Comparison of ENCODE assay signal across 2 cellular contexts in the genomic region with DNA sequence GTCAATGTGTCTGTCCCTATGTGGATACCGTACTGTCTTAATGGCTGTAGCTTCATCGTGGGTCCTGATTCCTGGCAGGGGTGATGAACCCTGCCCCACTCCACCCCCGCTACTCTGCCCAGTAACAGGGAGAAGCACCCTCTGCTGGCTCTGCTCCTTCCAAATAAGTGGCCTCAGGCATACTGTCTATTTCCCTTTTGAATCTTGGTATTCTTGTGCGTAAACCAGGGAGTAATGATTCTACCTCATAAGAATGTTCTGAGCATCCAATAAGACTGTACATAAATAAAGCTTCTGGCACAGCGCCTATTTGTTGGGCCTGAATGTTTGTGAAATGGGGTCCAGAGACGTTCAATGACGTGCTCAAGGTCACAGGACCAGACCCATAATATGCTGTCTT.
A peak's percentile ranks its signal among the peaks of the same experiment; 100 is the strongest.
TF ChIP-seq lines count a peak whose summit lies in the region.

No MANE protein-coding gene starts in this region.

TF ChIP-seq in endothelial cell of umbilical vein, 7 proteins besides CTCF, POLR2A, EP300 and RAD21:
- TF ChIP-seq FOS (IDR thresholded peaks at IDR 0.05; ENCODE audit: borderline replicate concordance, insufficient read depth, low read length) (no peak), POLR2AphosphoS5 (IDR thresholded peaks at IDR 0.05; ENCODE audit: insufficient read depth, low read depth, low read length) (no peak), GATA2 (IDR thresholded peaks at IDR 0.05; ENCODE audit: insufficient read depth, insufficient read length, low read depth, low read length) (no peak)

TF ChIP-seq in liver, 16 proteins besides CTCF, POLR2A, EP300 and RAD21:
- peak; percentile 44 to 48 for TF ChIP-seq HNF4A (conservative IDR thresholded peaks at IDR 0.05)
- TF ChIP-seq FOXA2 (IDR thresholded peaks at IDR 0.05), result no peak
- no peak for TF ChIP-seq HNF4G (IDR thresholded peaks at IDR 0.05)
- no peak for TF ChIP-seq GABPA (IDR thresholded peaks at IDR 0.05 in 1 of 2, conservative IDR thresholded peaks at IDR 0.05 in 1 of 2)
- TF ChIP-seq, protein P1, sequence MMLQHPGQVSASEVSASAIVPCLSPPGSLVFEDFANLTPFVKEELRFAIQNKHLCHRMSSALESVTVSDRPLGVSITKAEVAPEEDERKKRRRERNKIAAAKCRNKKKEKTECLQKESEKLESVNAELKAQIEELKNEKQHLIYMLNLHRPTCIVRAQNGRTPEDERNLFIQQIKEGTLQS (IDR thresholded peaks at IDR 0.05), result peak; percentile 5
- TF ChIP-seq FOXA1 (IDR thresholded peaks at IDR 0.05), result no peak
- no peak for TF ChIP-seq NR2F2 (IDR thresholded peaks at IDR 0.05)
- TF ChIP-seq YY1 (IDR thresholded peaks at IDR 0.05), result no peak
- no peak for TF ChIP-seq TAF1 (conservative IDR thresholded peaks at IDR 0.05)
- TF ChIP-seq SP1 (IDR thresholded peaks at IDR 0.05), result peak; percentile 64
- TF ChIP-seq, protein P2, sequence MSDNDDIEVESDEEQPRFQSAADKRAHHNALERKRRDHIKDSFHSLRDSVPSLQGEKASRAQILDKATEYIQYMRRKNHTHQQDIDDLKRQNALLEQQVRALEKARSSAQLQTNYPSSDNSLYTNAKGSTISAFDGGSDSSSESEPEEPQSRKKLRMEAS (IDR thresholded peaks at IDR 0.05), result no peak
- TF ChIP-seq, protein P3, sequence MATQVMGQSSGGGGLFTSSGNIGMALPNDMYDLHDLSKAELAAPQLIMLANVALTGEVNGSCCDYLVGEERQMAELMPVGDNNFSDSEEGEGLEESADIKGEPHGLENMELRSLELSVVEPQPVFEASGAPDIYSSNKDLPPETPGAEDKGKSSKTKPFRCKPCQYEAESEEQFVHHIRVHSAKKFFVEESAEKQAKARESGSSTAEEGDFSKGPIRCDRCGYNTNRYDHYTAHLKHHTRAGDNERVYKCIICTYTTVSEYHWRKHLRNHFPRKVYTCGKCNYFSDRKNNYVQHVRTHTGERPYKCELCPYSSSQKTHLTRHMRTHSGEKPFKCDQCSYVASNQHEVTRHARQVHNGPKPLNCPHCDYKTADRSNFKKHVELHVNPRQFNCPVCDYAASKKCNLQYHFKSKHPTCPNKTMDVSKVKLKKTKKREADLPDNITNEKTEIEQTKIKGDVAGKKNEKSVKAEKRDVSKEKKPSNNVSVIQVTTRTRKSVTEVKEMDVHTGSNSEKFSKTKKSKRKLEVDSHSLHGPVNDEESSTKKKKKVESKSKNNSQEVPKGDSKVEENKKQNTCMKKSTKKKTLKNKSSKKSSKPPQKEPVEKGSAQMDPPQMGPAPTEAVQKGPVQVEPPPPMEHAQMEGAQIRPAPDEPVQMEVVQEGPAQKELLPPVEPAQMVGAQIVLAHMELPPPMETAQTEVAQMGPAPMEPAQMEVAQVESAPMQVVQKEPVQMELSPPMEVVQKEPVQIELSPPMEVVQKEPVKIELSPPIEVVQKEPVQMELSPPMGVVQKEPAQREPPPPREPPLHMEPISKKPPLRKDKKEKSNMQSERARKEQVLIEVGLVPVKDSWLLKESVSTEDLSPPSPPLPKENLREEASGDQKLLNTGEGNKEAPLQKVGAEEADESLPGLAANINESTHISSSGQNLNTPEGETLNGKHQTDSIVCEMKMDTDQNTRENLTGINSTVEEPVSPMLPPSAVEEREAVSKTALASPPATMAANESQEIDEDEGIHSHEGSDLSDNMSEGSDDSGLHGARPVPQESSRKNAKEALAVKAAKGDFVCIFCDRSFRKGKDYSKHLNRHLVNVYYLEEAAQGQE (IDR thresholded peaks at IDR 0.05), result no peak
- peak; percentile 78 to 82 for TF ChIP-seq RXRA (IDR thresholded peaks at IDR 0.05)
- TF ChIP-seq, protein P4, sequence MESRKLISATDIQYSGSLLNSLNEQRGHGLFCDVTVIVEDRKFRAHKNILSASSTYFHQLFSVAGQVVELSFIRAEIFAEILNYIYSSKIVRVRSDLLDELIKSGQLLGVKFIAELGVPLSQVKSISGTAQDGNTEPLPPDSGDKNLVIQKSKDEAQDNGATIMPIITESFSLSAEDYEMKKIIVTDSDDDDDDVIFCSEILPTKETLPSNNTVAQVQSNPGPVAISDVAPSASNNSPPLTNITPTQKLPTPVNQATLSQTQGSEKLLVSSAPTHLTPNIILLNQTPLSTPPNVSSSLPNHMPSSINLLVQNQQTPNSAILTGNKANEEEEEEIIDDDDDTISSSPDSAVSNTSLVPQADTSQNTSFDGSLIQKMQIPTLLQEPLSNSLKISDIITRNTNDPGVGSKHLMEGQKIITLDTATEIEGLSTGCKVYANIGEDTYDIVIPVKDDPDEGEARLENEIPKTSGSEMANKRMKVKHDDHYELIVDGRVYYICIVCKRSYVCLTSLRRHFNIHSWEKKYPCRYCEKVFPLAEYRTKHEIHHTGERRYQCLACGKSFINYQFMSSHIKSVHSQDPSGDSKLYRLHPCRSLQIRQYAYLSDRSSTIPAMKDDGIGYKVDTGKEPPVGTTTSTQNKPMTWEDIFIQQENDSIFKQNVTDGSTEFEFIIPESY (IDR thresholded peaks at IDR 0.05), result no peak
- no peak for TF ChIP-seq JUND (IDR thresholded peaks at IDR 0.05)
- peak; percentile 99 for TF ChIP-seq EGR1 (IDR thresholded peaks at IDR 0.05; ENCODE audit: low read depth in 2 of 2)
